In the genomic region with DNA sequence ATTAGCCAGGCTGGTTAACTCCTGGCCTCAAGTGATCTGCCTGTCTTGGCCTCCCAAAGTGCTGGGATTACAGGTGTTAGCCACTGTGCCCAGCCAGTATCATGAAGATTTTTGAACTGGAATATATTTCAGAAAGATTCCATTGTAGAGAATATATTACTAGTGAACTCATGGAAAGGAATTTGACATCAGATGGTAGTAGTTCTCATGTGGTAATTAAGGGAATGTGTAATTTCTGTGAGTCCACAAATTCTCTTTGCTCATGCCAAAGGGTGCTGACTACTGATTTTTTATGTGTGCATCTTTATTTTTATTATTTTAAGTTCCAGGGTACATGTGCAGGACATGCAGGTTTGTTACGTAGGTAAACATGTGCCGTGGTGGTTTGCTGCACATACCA, we compare ENCODE assay signal across 25 cellular contexts.
"Had no signal": no experiment of that assay in that cellular context is flagged by ENCODE, and none has a peak within 500 bp of the region (broad histone marks: within the 10 kb centered on the region; RNA-seq: fewer than 3 reads in every experiment).

No MANE protein-coding gene starts in this region.

- DNase-seq: activated CD4-positive, alpha-beta T cell treated with anti-CD3 and anti-CD28 coated beads, Interleukin-2, amount 10 ng/mL, durations not matched to agents 7 days and 5 days; activated CD4-positive, CD25-positive, alpha-beta regulatory T cell treated with anti-CD3 and anti-CD28 coated beads, Interleukin-2, amount 50 U/mL, for 72 hours; activated CD8-positive, alpha-beta memory T cell treated with anti-CD3 and anti-CD28 coated beads, Interleukin-2, amount 10 ng/mL, durations not matched to agents 7 days and 5 days; activated CD8-positive, alpha-beta T cell treated with anti-CD3 and anti-CD28 coated beads for 36 hours; activated effector memory CD4-positive, alpha-beta T cell treated with anti-CD3 and anti-CD28 coated beads, Interleukin-2, amount 50 U/mL, for 16 hours; activated naive CD4-positive, alpha-beta T cell treated with anti-CD3 and anti-CD28 coated beads, Interleukin-2, amount 10 ng/mL, durations not matched to agents 7 days and 5 days; activated naive CD8-positive, alpha-beta T cell treated with anti-CD3 and anti-CD28 coated beads, Interleukin-2, amount 50 U/mL, for 24 hours; activated T-cell treated with anti-CD3 and anti-CD28 coated beads for 4 hours; aorta; central memory CD4-positive, alpha-beta T cell; effector memory CD8-positive, alpha-beta T cell; foreskin keratinocyte; left lung; naive thymus-derived CD4-positive, alpha-beta T cell; posterior cingulate gyrus; small intestine; stimulated activated CD4-positive, alpha-beta T cell treated with anti-CD3 and anti-CD28 coated beads, Interleukin-2, amount 100 ng/mL, for 24 hours; stimulated activated naive CD8-positive, alpha-beta T cell treated with anti-CD3 and anti-CD28 coated beads, Interleukin-15, amount 100 ng/mL, for 72 hours; tibial artery; WERI-Rb-1 had no signal

- H3K36me3 ChIP-seq: esophagus muscularis mucosa, left lung, tibial artery had no signal

- H3K27ac Mint-ChIP-seq: activated CD4-positive, alpha-beta T cell treated with anti-CD3 and anti-CD28 coated beads, Interleukin-2, amount 10 ng/mL, durations not matched to agents 7 days and 5 days; activated CD8-positive, alpha-beta memory T cell treated with anti-CD3 and anti-CD28 coated beads, Interleukin-2, amount 10 ng/mL, durations not matched to agents 7 days and 5 days; activated CD8-positive, alpha-beta T cell treated with anti-CD3 and anti-CD28 coated beads for 36 hours; activated naive CD8-positive, alpha-beta T cell treated with anti-CD3 and anti-CD28 coated beads, Interleukin-2, amount 50 U/mL, for 24 hours; effector memory CD8-positive, alpha-beta T cell; stimulated activated effector memory CD8-positive, alpha-beta T cell treated with anti-CD3 and anti-CD28 coated beads, Interleukin-12 subunit alpha, Interleukin-12 subunit beta, amount 100 ng/mL, for 72 hours; stimulated activated naive CD8-positive, alpha-beta T cell treated with anti-CD3 and anti-CD28 coated beads, Interleukin-15, amount 100 ng/mL, for 72 hours had no signal

- H3K9me3 Mint-ChIP-seq: activated CD4-positive, alpha-beta T cell treated with anti-CD3 and anti-CD28 coated beads, Interleukin-2, amount 10 ng/mL, durations not matched to agents 7 days and 5 days; activated CD8-positive, alpha-beta T cell treated with anti-CD3 and anti-CD28 coated beads for 36 hours; activated naive CD4-positive, alpha-beta T cell treated with anti-CD3 and anti-CD28 coated beads, Interleukin-2, amount 10 ng/mL, durations not matched to agents 7 days and 5 days; activated naive CD8-positive, alpha-beta T cell treated with anti-CD3 and anti-CD28 coated beads, Interleukin-2, amount 50 U/mL, for 24 hours; effector memory CD8-positive, alpha-beta T cell; naive thymus-derived CD4-positive, alpha-beta T cell; neural crest cell; stimulated activated effector memory CD8-positive, alpha-beta T cell treated with anti-CD3 and anti-CD28 coated beads, Interleukin-12 subunit alpha, Interleukin-12 subunit beta, amount 100 ng/mL, for 72 hours; stimulated activated naive CD8-positive, alpha-beta T cell treated with anti-CD3 and anti-CD28 coated beads, Interleukin-15, amount 100 ng/mL, for 72 hours had no signal

- H3K27ac ChIP-seq: esophagus muscularis mucosa, foreskin keratinocyte, left lung, tibial artery, WERI-Rb-1 had no signal

- H3K4me3 ChIP-seq: esophagus muscularis mucosa, left lung, lung, tibial artery had no signal

- H3K9me3 ChIP-seq: esophagus muscularis mucosa, left lung, tibial artery had no signal

- H3K27me3 Mint-ChIP-seq: activated CD4-positive, alpha-beta T cell treated with anti-CD3 and anti-CD28 coated beads, Interleukin-2, amount 10 ng/mL, durations not matched to agents 7 days and 5 days; activated CD8-positive, alpha-beta memory T cell treated with anti-CD3 and anti-CD28 coated beads, Interleukin-2, amount 10 ng/mL, durations not matched to agents 7 days and 5 days; activated CD8-positive, alpha-beta T cell treated with anti-CD3 and anti-CD28 coated beads for 36 hours; activated naive CD4-positive, alpha-beta T cell treated with anti-CD3 and anti-CD28 coated beads, Interleukin-2, amount 10 ng/mL, durations not matched to agents 7 days and 5 days; activated naive CD8-positive, alpha-beta T cell treated with anti-CD3 and anti-CD28 coated beads, Interleukin-2, amount 50 U/mL, for 24 hours; effector memory CD8-positive, alpha-beta T cell; stimulated activated naive CD8-positive, alpha-beta T cell treated with anti-CD3 and anti-CD28 coated beads, Interleukin-15, amount 100 ng/mL, for 72 hours had no signal

- ATAC-seq: activated CD8-positive, alpha-beta memory T cell treated with anti-CD3 and anti-CD28 coated beads, Interleukin-2, amount 10 ng/mL, durations not matched to agents 7 days and 5 days; activated CD8-positive, alpha-beta T cell treated with anti-CD3 and anti-CD28 coated beads for 36 hours; activated naive CD8-positive, alpha-beta T cell treated with anti-CD3 and anti-CD28 coated beads, Interleukin-2, amount 50 U/mL, for 24 hours; effector memory CD8-positive, alpha-beta T cell; foreskin keratinocyte; left lung; naive thymus-derived CD4-positive, alpha-beta T cell; sciatic nerve; stimulated activated effector memory CD8-positive, alpha-beta T cell treated with anti-CD3 and anti-CD28 coated beads, Interleukin-12 subunit alpha, Interleukin-12 subunit beta, amount 100 ng/mL, for 72 hours; stimulated activated naive CD8-positive, alpha-beta T cell treated with anti-CD3 and anti-CD28 coated beads, Interleukin-15, amount 100 ng/mL, for 72 hours had no signal

- H3K4me1 ChIP-seq: esophagus muscularis mucosa, foreskin keratinocyte, left lung, tibial artery had no signal

- H3K4me3 Mint-ChIP-seq: activated CD4-positive, alpha-beta T cell treated with anti-CD3 and anti-CD28 coated beads, Interleukin-2, amount 10 ng/mL, durations not matched to agents 7 days and 5 days; activated CD8-positive, alpha-beta memory T cell treated with anti-CD3 and anti-CD28 coated beads, Interleukin-2, amount 10 ng/mL, durations not matched to agents 7 days and 5 days; activated CD8-positive, alpha-beta T cell treated with anti-CD3 and anti-CD28 coated beads for 36 hours; activated naive CD4-positive, alpha-beta T cell treated with anti-CD3 and anti-CD28 coated beads, Interleukin-2, amount 10 ng/mL, durations not matched to agents 7 days and 5 days; activated naive CD8-positive, alpha-beta T cell treated with anti-CD3 and anti-CD28 coated beads, Interleukin-2, amount 50 U/mL, for 24 hours; effector memory CD8-positive, alpha-beta T cell; naive thymus-derived CD4-positive, alpha-beta T cell; neural crest cell; stimulated activated effector memory CD8-positive, alpha-beta T cell treated with anti-CD3 and anti-CD28 coated beads, Interleukin-12 subunit alpha, Interleukin-12 subunit beta, amount 100 ng/mL, for 72 hours; stimulated activated naive CD8-positive, alpha-beta T cell treated with anti-CD3 and anti-CD28 coated beads, Interleukin-15, amount 100 ng/mL, for 72 hours had no signal

- H3K27me3 ChIP-seq: esophagus muscularis mucosa, foreskin keratinocyte, left lung, tibial artery had no signal
